Comparison of ENCODE assay signal across 8 cellular contexts in the genomic region with DNA sequence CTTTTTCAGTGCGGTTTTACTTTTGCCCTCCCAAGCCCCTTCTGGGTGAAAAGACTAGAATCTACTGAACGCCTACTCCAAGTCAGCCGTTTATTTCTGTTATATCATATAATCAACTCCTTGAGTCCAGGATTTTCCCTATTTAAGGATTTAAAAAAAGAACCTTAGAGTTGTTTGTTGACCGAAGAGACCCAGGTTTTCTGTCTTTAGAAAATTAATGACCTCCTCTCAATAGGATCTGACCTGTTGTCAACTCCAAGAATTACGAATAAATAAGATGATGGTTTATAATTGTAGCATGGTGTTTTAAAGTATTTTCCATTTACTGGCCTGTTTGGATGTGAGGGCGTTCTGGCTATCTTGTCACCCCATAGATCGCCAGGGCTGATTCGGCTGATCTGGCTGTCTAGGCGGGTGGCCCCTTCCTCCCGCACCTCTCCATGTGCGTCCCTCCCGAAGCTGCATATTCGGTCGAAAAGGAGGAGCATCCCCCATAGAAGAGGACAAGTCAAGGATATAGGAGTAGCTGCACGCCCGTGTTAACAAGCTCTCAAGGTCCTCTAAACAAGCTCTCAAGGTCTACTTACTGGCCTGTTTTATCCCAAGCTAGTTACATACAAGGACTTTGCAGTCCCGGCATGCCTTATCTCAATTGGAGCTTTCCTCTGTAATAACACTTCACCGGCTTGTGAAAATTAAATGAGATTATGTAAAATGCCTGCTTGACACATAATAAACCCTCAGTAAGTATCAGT. TPM values are rescaled to one million over a fixed set of nuclear protein-coding genes. Genes with fewer than 3 reads are reported as not detected.
DNase-seq lines count a peak whose midpoint lies in the region; ATAC-seq, FAIRE-seq and TF ChIP-seq lines count a peak whose summit lies in the region.

No MANE protein-coding gene starts in this region.

- 63% methylated on average over 18 of the region's 18 CpGs for WGBS in A549 (ENCODE audit: missing lambda C conversion rate)

- peak overlapping the region; percentile 98 for H3K27ac Mint-ChIP-seq in activated naive CD8-positive, alpha-beta T cell treated with anti-CD3 and anti-CD28 coated beads for 36 hours

- no peaks in the 10 kb centered on the region for H3K9me3 ChIP-seq in A549

- H3K27me3 Mint-ChIP-seq in activated naive CD8-positive, alpha-beta T cell treated with anti-CD3 and anti-CD28 coated beads for 36 hours: no peaks in the 10 kb centered on the region

- H3K36me3 Mint-ChIP-seq in activated naive CD8-positive, alpha-beta T cell treated with anti-CD3 and anti-CD28 coated beads for 36 hours: peaks cover 14% of the 10 kb centered on the region

- peaks cover 33% of the 10 kb centered on the region for H3K4me1 Mint-ChIP-seq in activated naive CD8-positive, alpha-beta T cell treated with anti-CD3 and anti-CD28 coated beads for 36 hours

- POLR2A ChIA-PET in A549 (lab: Yijun Ruan, JAX): interaction anchor here (1.1 to 2.7 kb wide), 8 partner anchors 9 to 90 kb away, joined by 3 to 37 read pairs (median 4); no protein-coding TSS in a partner anchor

- CTCF ChIA-PET in A549 (lab: Yijun Ruan, JAX): interaction anchor here (1.0 to 3.6 kb wide), 2 partner anchors 25 to 123 kb away, joined by 3 to 20 read pairs; no protein-coding TSS in a partner anchor

- no peaks in the 10 kb centered on the region for H3K27me3 ChIP-seq in kidney epithelial cell (ENCODE audit: control insufficient read depth, insufficient read depth, low read length)

- no peaks in the 10 kb centered on the region for H3K9me3 Mint-ChIP-seq in activated naive CD8-positive, alpha-beta T cell treated with anti-CD3 and anti-CD28 coated beads for 36 hours

- ATAC-seq in A549 (no peak), HG02588 (IDR thresholded peaks at IDR 0.05; ENCODE audit: unreplicated experiment) (no peak), HG02623 (IDR thresholded peaks at IDR 0.05; ENCODE audit: unreplicated experiment) (no peak)

- H3K4me3 Mint-ChIP-seq in activated naive CD8-positive, alpha-beta T cell treated with anti-CD3 and anti-CD28 coated beads for 36 hours: peak overlapping the region; percentile 95

- no peak for TF ChIP-seq EP300 in A549 (IDR thresholded peaks at IDR 0.05)

- peak overlapping the region; percentile 79 for H3K4me2 ChIP-seq in A549

- no peaks in the 10 kb centered on the region for H3K36me3 ChIP-seq in kidney epithelial cell (ENCODE audit: control insufficient read depth, insufficient read depth, low read length)

- peak overlapping the region; percentile 97 to 98 for H3K27ac ChIP-seq in A549
- H3K27ac ChIP-seq in temporal lobe (ENCODE audit: low read depth, low read length): peak overlapping the region; percentile 94

- TF ChIP-seq POLR2A in A549 (IDR thresholded peaks at IDR 0.05; ENCODE audit: low read length): 0 out of 2 replicates have a peak, but pooled peaks have one; percentile 18

- peaks cover 29% of the 10 kb centered on the region for H3K4me1 ChIP-seq in A549

- DNase-seq in A549 (ENCODE audit: low read depth in 1 of 2, low spot score in 1 of 2) (no peak), HUDEP-2 (lab: John Stamatoyannopoulos, UW; ENCODE audit: unreplicated experiment in 76 of 76) (peak in 53 of 76 experiments; percentile 5 to 60 (median 24)), kidney epithelial cell (ENCODE audit: low read depth) (no peak), foreskin melanocyte (no peak)
- no peak for DNase-seq in activated naive CD8-positive, alpha-beta T cell treated with anti-CD3 and anti-CD28 coated beads for 36 hours

- TF ChIP-seq CTCF in A549 (IDR thresholded peaks at IDR 0.05) (no peak), kidney epithelial cell (IDR thresholded peaks at IDR 0.05; ENCODE audit: insufficient read depth, low read length, poor library complexity, severe bottlenecking) (no peak)

- FAIRE-seq in A549 (lab: Jason Lieb, UNC): no peak

- H3K4me3 ChIP-seq in A549 (peak overlapping the region; percentile 76), kidney epithelial cell (ENCODE audit: low read depth, low read length) (peak overlapping the region; percentile 95)

- TF ChIP-seq RAD21 in A549 (conservative IDR thresholded peaks at IDR 0.05 in 1 of 2, IDR thresholded peaks at IDR 0.05 in 1 of 2): no peak

TF ChIP-seq in A549, 52 proteins besides CTCF, POLR2A, EP300 and RAD21:
- TF ChIP-seq HOXB13 (CRISPR knock-in tag; IDR thresholded peaks at IDR 0.05; ENCODE audit: low read depth): no peak
- TF ChIP-seq CHD2 (IDR thresholded peaks at IDR 0.05; ENCODE audit: low read length, partially characterized antibody): no peak
- TF ChIP-seq POLR2AphosphoS2 (conservative IDR thresholded peaks at IDR 0.05; ENCODE audit: low read length): no peak
- no peak for TF ChIP-seq PHF8 (IDR thresholded peaks at IDR 0.05; ENCODE audit: borderline replicate concordance, low read depth)
- no peak for TF ChIP-seq RNF2 (IDR thresholded peaks at IDR 0.05; ENCODE audit: borderline replicate concordance, low read depth)
- TF ChIP-seq FOSL2 (IDR thresholded peaks at IDR 0.05): no peak
- no peak for TF ChIP-seq FOSL2 (CRISPR knock-in tag; IDR thresholded peaks at IDR 0.05)
- 0 out of 2 replicates have a peak, but pooled peaks have one; percentile 26 for TF ChIP-seq ZSCAN20 (CRISPR knock-in tag; IDR thresholded peaks at IDR 0.05)
- TF ChIP-seq CHD4 (IDR thresholded peaks at IDR 0.05; ENCODE audit: borderline replicate concordance): no peak
- TF ChIP-seq BHLHE40 (IDR thresholded peaks at IDR 0.05; ENCODE audit: low read depth, low read length): no peak
- no peak for TF ChIP-seq CBX8 (IDR thresholded peaks at IDR 0.05)
- peak; percentile 65; the same call in 1 of the 2 replicates for TF ChIP-seq EHF (CRISPR knock-in tag; IDR thresholded peaks at IDR 0.05)
- TF ChIP-seq NR3C1 (IDR thresholded peaks at IDR 0.05): no peak
- TF ChIP-seq JUNB (IDR thresholded peaks at IDR 0.05): no peak
- TF ChIP-seq, protein P1, sequence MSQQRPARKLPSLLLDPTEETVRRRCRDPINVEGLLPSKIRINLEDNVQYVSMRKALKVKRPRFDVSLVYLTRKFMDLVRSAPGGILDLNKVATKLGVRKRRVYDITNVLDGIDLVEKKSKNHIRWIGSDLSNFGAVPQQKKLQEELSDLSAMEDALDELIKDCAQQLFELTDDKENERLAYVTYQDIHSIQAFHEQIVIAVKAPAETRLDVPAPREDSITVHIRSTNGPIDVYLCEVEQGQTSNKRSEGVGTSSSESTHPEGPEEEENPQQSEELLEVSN (IDR thresholded peaks at IDR 0.05; ENCODE audit: borderline replicate concordance, low read depth): no peak
- TF ChIP-seq, protein P2, sequence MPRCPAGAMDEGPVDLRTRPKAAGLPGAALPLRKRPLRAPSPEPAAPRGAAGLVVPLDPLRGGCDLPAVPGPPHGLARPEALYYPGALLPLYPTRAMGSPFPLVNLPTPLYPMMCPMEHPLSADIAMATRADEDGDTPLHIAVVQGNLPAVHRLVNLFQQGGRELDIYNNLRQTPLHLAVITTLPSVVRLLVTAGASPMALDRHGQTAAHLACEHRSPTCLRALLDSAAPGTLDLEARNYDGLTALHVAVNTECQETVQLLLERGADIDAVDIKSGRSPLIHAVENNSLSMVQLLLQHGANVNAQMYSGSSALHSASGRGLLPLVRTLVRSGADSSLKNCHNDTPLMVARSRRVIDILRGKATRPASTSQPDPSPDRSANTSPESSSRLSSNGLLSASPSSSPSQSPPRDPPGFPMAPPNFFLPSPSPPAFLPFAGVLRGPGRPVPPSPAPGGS (IDR thresholded peaks at IDR 0.05): no peak
- TF ChIP-seq HOXB5 (CRISPR knock-in tag; IDR thresholded peaks at IDR 0.05): 0 out of 2 replicates have a peak, but pooled peaks have one; percentile 28

RNA-seq across cellular contexts. Expression of gene UBAP2, which starts 1.1 kb away (rescaled TPM):
- 25.0 and 26.8 TPM in 2 replicates for polyA plus RNA-seq in A549 (2011; rRNA removed)
- polyA plus RNA-seq in A549 (2012; cell fraction: cytosol; rRNA removed): 38.9 and 52.6 TPM in 2 replicates
- polyA plus RNA-seq in A549 (2012; cell fraction: nucleus; rRNA removed): 85.6 and 111 TPM in 2 replicates
- polyA plus RNA-seq in A549 (2017; fragmentation: RNase III; extraction: RNeasy Plus Mini Kit Qiagen cat#74134 plus additional on column Dnase treatment): 29.5 to 32.9 TPM (median 30.0 TPM) in 3 replicates
- polyA minus RNA-seq in A549 (2011; rRNA and poly(A)+ RNA removed): 32.4 and 40.0 TPM in 2 replicates
- 10 to 100 TPM; 51.5 to 54.4 TPM for total RNA-seq in activated naive CD8-positive, alpha-beta T cell treated with anti-CD3 and anti-CD28 coated beads for 36 hours
- 25.5 and 26.4 TPM in 2 replicates for total RNA-seq in kidney epithelial cell
- 38.8 TPM for total RNA-seq in temporal lobe

Comparison
In these comparisons a context has a peak if more than half of its experiments do, and no peak if none do; other contexts are left out.
1. DNase-seq: peak in HUDEP-2 (53 of 76); none in A549 (0 of 2), activated naive CD8-positive, alpha-beta T cell treated with anti-CD3 and anti-CD28 coated beads for 36 hours (single experiment), kidney epithelial cell (single experiment) and foreskin melanocyte (single experiment).